10 cellular contexts compared by ENCODE assay signal in the genomic region with DNA sequence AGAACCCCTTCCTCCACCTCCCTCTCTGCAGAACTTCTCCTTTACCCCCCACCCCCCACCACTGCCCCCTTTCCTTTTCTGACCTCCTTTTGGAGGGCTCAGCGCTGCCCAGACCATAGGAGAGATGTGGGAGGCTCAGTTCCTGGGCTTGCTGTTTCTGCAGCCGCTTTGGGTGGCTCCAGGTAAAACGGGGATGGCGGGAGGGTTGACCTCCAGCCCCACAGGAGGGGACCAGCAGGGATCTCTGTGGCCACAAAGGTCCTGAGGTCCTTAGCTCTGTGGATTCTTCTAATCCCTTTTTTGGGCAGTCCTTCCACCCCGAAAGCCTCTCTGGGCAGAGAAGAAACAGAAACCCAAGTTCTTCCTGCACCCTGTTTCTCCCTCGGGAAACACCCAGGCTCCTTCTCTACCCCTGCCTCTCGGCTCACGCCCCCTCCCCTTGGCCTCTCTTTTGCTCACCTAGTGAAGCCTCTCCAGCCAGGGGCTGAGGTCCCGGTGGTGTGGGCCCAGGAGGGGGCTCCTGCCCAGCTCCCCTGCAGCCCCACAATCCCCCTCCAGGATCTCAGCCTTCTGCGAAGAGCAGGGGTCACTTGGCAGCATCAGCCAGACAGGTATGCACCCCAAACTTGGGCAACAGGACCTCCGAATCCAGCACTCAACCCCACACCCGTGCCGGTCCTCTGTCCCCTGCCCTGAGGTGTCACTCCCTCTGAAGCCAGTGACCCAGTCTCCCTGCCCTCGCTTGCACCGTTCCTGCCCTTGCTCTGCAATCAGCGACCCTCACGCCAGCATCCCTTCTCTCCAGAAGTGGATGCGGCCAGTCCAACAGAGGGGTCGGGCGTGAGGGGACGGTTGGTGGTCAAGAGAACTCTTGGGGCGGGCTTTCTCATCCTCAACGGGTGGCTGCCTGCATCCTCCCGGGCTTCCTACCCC. TPM values are rescaled to one million over a fixed set of nuclear protein-coding genes. Genes with fewer than 3 reads are reported as not detected.
DNase-seq lines count a peak whose midpoint lies in the region; ATAC-seq and TF ChIP-seq lines count a peak whose summit lies in the region.
"Had no signal": no experiment of that assay in that cellular context is flagged by ENCODE, and none has a peak within 500 bp of the region (broad histone marks: within the 10 kb centered on the region; RNA-seq: fewer than 3 reads in every experiment).

No MANE protein-coding gene starts in this region.

- DNase-seq in activated T-cell treated with anti-CD3 and anti-CD28 coated beads, Interleukin-2, amount 50 U/mL, for 72 hours = no peak
- DNase-seq in activated T-cell treated with anti-CD3 and anti-CD28 coated beads for 4 hours (no peak), WERI-Rb-1 (no peak), iPS DF 6.9 (ENCODE audit: low read depth, low spot score) (no peak), suprapubic skin (ENCODE audit: low spot score in 2 of 2) (no peak), NCI-H526 (lab: John Stamatoyannopoulos, UW) (no peak)
- DNase-seq: amygdala had no signal

- H3K27me3 ChIP-seq in WERI-Rb-1 (ENCODE audit: insufficient read depth, low read depth, severe bottlenecking) (no peaks in the 10 kb centered on the region), iPS DF 6.9 (ENCODE audit: control insufficient read depth, insufficient read depth, low read length) (peaks cover 3% of the 10 kb centered on the region; the same call in 1 of the 2 replicates), suprapubic skin (no peaks in the 10 kb centered on the region)

- peaks cover 20 to 23% of the 10 kb centered on the region in 2 donors for H3K36me3 Mint-ChIP-seq in activated T-cell treated with anti-CD3 and anti-CD28 coated beads, Interleukin-2, amount 50 U/mL, for 72 hours (ENCODE audit: insufficient read depth in 2 of 2)

- no peak for TF ChIP-seq CTCF in WERI-Rb-1 (IDR thresholded peaks at IDR 0.05; ENCODE audit: low read depth, low read length)
- TF ChIP-seq CTCF in suprapubic skin (IDR thresholded peaks at IDR 0.05) = no peak

- TF ChIP-seq EP300 in suprapubic skin (IDR thresholded peaks at IDR 0.05) = no peak

- H3K36me3 ChIP-seq in WERI-Rb-1 = peaks cover 71% of the 10 kb centered on the region
- peaks cover 11% of the 10 kb centered on the region for H3K36me3 ChIP-seq in iPS DF 6.9 (ENCODE audit: control insufficient read depth, insufficient read depth, low read length)
- peaks cover 19% of the 10 kb centered on the region for H3K36me3 ChIP-seq in suprapubic skin

- H3K4me3 ChIP-seq in WERI-Rb-1 (ENCODE audit: low read depth, low read length) (no peak overlapping the region), iPS DF 6.9 (ENCODE audit: low read length) (peak overlapping the region; percentile 31; the same call in 1 of the 2 replicates), suprapubic skin (peak overlapping the region; percentile 9)

- H3K4me3 Mint-ChIP-seq in activated T-cell treated with anti-CD3 and anti-CD28 coated beads, Interleukin-2, amount 50 U/mL, for 72 hours = peak overlapping the region; percentile 78 to 79

- H3K9me3 ChIP-seq in WERI-Rb-1 (ENCODE audit: severe bottlenecking) (no peaks in the 10 kb centered on the region), iPS DF 6.9 (ENCODE audit: control insufficient read depth, insufficient read depth, low read length) (no peaks in the 10 kb centered on the region), suprapubic skin (no peaks in the 10 kb centered on the region)

- H3K27ac ChIP-seq in WERI-Rb-1 = peak overlapping the region; percentile 14; the same call in 1 of the 2 replicates
- no peak overlapping the region for H3K27ac ChIP-seq in iPS DF 6.9 (ENCODE audit: low read length)
- H3K27ac ChIP-seq in suprapubic skin = no peak overlapping the region
- H3K27ac ChIP-seq: epithelial cell of prostate had no signal

- H3K4me1 ChIP-seq in iPS DF 6.9 (ENCODE audit: control insufficient read depth, insufficient read depth, low read length) (peaks cover 12% of the 10 kb centered on the region), suprapubic skin (peaks cover 52% of the 10 kb centered on the region)

- peak overlapping the region; percentile 93 for H3K27ac Mint-ChIP-seq in activated T-cell treated with anti-CD3 and anti-CD28 coated beads, Interleukin-2, amount 50 U/mL, for 72 hours

- no CpG with 5 or more reads among the region's 24 CpGs for WGBS in iPS DF 6.9 (ENCODE audit: insufficient coverage, insufficient read length)
- WGBS in suprapubic skin = 81% methylated on average over 20 of the region's 24 CpGs

- no peak for TF ChIP-seq POLR2A in suprapubic skin (IDR thresholded peaks at IDR 0.05)

- ATAC-seq in activated T-cell treated with anti-CD3 and anti-CD28 coated beads, Interleukin-2, amount 50 U/mL, for 72 hours (replicated peaks in 1 of 2) = no peak
- ATAC-seq in GM19035 (IDR thresholded peaks at IDR 0.05; ENCODE audit: unreplicated experiment) (no peak), GM19397 (IDR thresholded peaks at IDR 0.05; ENCODE audit: unreplicated experiment) (no peak)

- H3K4me1 Mint-ChIP-seq in activated T-cell treated with anti-CD3 and anti-CD28 coated beads, Interleukin-2, amount 50 U/mL, for 72 hours (ENCODE audit: low read depth) = peaks cover 94% of the 10 kb centered on the region

- peaks cover 17% of the 10 kb centered on the region for H3K27me3 Mint-ChIP-seq in activated T-cell treated with anti-CD3 and anti-CD28 coated beads, Interleukin-2, amount 50 U/mL, for 72 hours (ENCODE audit: low read depth)

- no peaks in the 10 kb centered on the region for H3K9me3 Mint-ChIP-seq in activated T-cell treated with anti-CD3 and anti-CD28 coated beads, Interleukin-2, amount 50 U/mL, for 72 hours

RNA-seq across cellular contexts. Expression of a gene that starts 0.7 kb away (rescaled TPM):
- 100 to 1,000 TPM; 117 to 188 TPM for total RNA-seq in activated T-cell treated with anti-CD3 and anti-CD28 coated beads, Interleukin-2, amount 50 U/mL, for 72 hours
- total RNA-seq in suprapubic skin = 1 to 10 TPM in 1 of 4 donors, under 1 TPM in 1, not detected in 2; 0.60 to 1.4 TPM

RNA-seq across cellular contexts. Expression of a gene that starts 6.8 kb away (rescaled TPM):
- 100 to 1,000 TPM; 119 to 154 TPM for total RNA-seq in activated T-cell treated with anti-CD3 and anti-CD28 coated beads, Interleukin-2, amount 50 U/mL, for 72 hours
- total RNA-seq in suprapubic skin = 100 to 1,000 TPM in 2 of 4 donors, 10 to 100 TPM in 2; 91.2 to 128 (median 99.8) TPM

RNA-seq across cellular contexts. Expression of a gene that starts 16.3 kb away (rescaled TPM):
- 100 to 1,000 TPM; 126 to 141 TPM for total RNA-seq in activated T-cell treated with anti-CD3 and anti-CD28 coated beads, Interleukin-2, amount 50 U/mL, for 72 hours
- total RNA-seq in suprapubic skin = 1 to 10 TPM; 2.5 to 5.4 (median 3.9) TPM

RNA-seq across cellular contexts. Expression of a gene that starts 20.1 kb away (rescaled TPM):
- 100 to 1,000 TPM; 122 to 134 TPM for total RNA-seq in activated T-cell treated with anti-CD3 and anti-CD28 coated beads, Interleukin-2, amount 50 U/mL, for 72 hours
- 100 to 1,000 TPM; 147 to 195 (median 180) TPM for total RNA-seq in suprapubic skin

RNA-seq across cellular contexts. Expression of a gene that starts 48.6 kb away (rescaled TPM):
- under 1 TPM; 0.72 to 0.93 TPM for total RNA-seq in activated T-cell treated with anti-CD3 and anti-CD28 coated beads, Interleukin-2, amount 50 U/mL, for 72 hours
- total RNA-seq in suprapubic skin = 1 to 10 TPM in 2 of 4 donors, under 1 TPM in 2; 0.47 to 2.1 (median 1.0) TPM

Comparison
In these comparisons a context has a peak if more than half of its experiments do, and no peak if none do; other contexts are left out.
1. RNA of a gene that starts 0.7 kb away (total RNA-seq): 117 to 188 TPM in activated T-cell treated with anti-CD3 and anti-CD28 coated beads, Interleukin-2, amount 50 U/mL, for 72 hours; 0.60 to 1.4 TPM in suprapubic skin; every median in the first group is over 10 times any median in the second.
2. RNA of a gene that starts 16.3 kb away (total RNA-seq): 126 to 141 TPM in activated T-cell treated with anti-CD3 and anti-CD28 coated beads, Interleukin-2, amount 50 U/mL, for 72 hours; 2.5 to 5.4 TPM in suprapubic skin; every median in the first group is over 10 times any median in the second.